1 cellular context compared by ENCODE assay signal in genomic region chr13:50187352-50188029, GRCh38.
TF ChIP-seq lines count a peak whose summit lies in the region.

No MANE protein-coding gene starts in this region.

TF ChIP-seq in HepG2, 621 proteins besides CTCF, POLR2A, EP300 and RAD21 (continued from another document and continues in another):
- TF ChIP-seq ZNF761 (CRISPR knock-in tag; conservative IDR thresholded peaks at IDR 0.05) (no peak), CEBPB (IDR thresholded peaks at IDR 0.05; ENCODE audit: borderline replicate concordance, low read depth, low read length) (peak; percentile 99), ZNF790 (CRISPR knock-in tag; IDR thresholded peaks at IDR 0.05; ENCODE audit: borderline replicate concordance) (no peak), ZC3H13 (CRISPR knock-in tag; IDR thresholded peaks at IDR 0.05) (no peak), ZNF430 (CRISPR knock-in tag; IDR thresholded peaks at IDR 0.05) (no peak), TCF12 (IDR thresholded peaks at IDR 0.05) (no peak), TCF12 (CRISPR knock-in tag; IDR thresholded peaks at IDR 0.05) (peak; percentile 67; the same call in 1 of the 2 replicates), ASH2L (IDR thresholded peaks at IDR 0.05; ENCODE audit: insufficient read length, low read depth, low read length) (peak; percentile 65), DNMT1 (CRISPR knock-in tag; IDR thresholded peaks at IDR 0.05) (no peak), FOSL2 (CRISPR knock-in tag; IDR thresholded peaks at IDR 0.05) (peak; percentile 80), IRF1 (CRISPR knock-in tag; IDR thresholded peaks at IDR 0.05; ENCODE audit: low read depth) (no peak), ZSCAN9 (CRISPR knock-in tag; IDR thresholded peaks at IDR 0.05; ENCODE audit: borderline replicate concordance) (no peak), SOX5 (CRISPR knock-in tag; IDR thresholded peaks at IDR 0.05; ENCODE audit: borderline replicate concordance) (peak; percentile 87; the same call in 1 of the 2 replicates), TEAD2 (CRISPR knock-in tag; IDR thresholded peaks at IDR 0.05) (no peak), ZNF775 (CRISPR knock-in tag; IDR thresholded peaks at IDR 0.05; ENCODE audit: borderline replicate concordance) (no peak), TSC22D2 (CRISPR knock-in tag; IDR thresholded peaks at IDR 0.05; ENCODE audit: borderline replicate concordance) (no peak), ARHGAP35 (CRISPR knock-in tag; IDR thresholded peaks at IDR 0.05; ENCODE audit: borderline replicate concordance) (no peak), RNF219 (CRISPR knock-in tag; IDR thresholded peaks at IDR 0.05) (no peak), ZBED4 (CRISPR knock-in tag; IDR thresholded peaks at IDR 0.05; ENCODE audit: borderline replicate concordance) (no peak), CBFB (CRISPR knock-in tag; IDR thresholded peaks at IDR 0.05) (no peak), DZIP1 (CRISPR knock-in tag; IDR thresholded peaks at IDR 0.05) (no peak), MBNL3 (CRISPR knock-in tag; conservative IDR thresholded peaks at IDR 0.05) (no peak), TBP (CRISPR knock-in tag; IDR thresholded peaks at IDR 0.05) (no peak), SIN3A (IDR thresholded peaks at IDR 0.05; ENCODE audit: borderline replicate concordance, low read depth, low read length) (peak; percentile 82), ZNF3 (CRISPR knock-in tag; IDR thresholded peaks at IDR 0.05) (no peak), BRD4 (CRISPR knock-in tag; IDR thresholded peaks at IDR 0.05) (no peak), TRAFD1 (CRISPR knock-in tag; IDR thresholded peaks at IDR 0.05; ENCODE audit: borderline replicate concordance) (no peak; the same call in 1 of the 2 replicates), GRHL1 (CRISPR knock-in tag; conservative IDR thresholded peaks at IDR 0.05) (no peak), ZNF773 (CRISPR knock-in tag; IDR thresholded peaks at IDR 0.05; ENCODE audit: borderline replicate concordance) (no peak), FOXJ3 (CRISPR knock-in tag; IDR thresholded peaks at IDR 0.05; ENCODE audit: borderline replicate concordance) (peak; percentile 97), TOPORS (CRISPR knock-in tag; IDR thresholded peaks at IDR 0.05) (no peak), FUBP1 (CRISPR knock-in tag; IDR thresholded peaks at IDR 0.05; ENCODE audit: borderline replicate concordance) (no peak), ZNF609 (CRISPR knock-in tag; IDR thresholded peaks at IDR 0.05; ENCODE audit: borderline replicate concordance) (peak; percentile 47; the same call in 1 of the 2 replicates), SKI (IDR thresholded peaks at IDR 0.05; ENCODE audit: partially characterized antibody) (peak; percentile 46), DDIT3 (CRISPR knock-in tag; IDR thresholded peaks at IDR 0.05) (no peak), ZBTB21 (CRISPR knock-in tag; IDR thresholded peaks at IDR 0.05) (no peak), ZBTB37 (CRISPR knock-in tag; IDR thresholded peaks at IDR 0.05) (no peak), ZBTB3 (CRISPR knock-in tag; IDR thresholded peaks at IDR 0.05; ENCODE audit: borderline replicate concordance, low read depth) (no peak), ZNF629 (CRISPR knock-in tag; conservative IDR thresholded peaks at IDR 0.05) (no peak)
